ENCODE assay signal across 9 cellular contexts in genomic region chr14:35121026-35121886, GRCh38. TPM values are rescaled to one million over a fixed set of nuclear protein-coding genes. Genes with fewer than 3 reads are reported as not detected.
DNase-seq lines count a peak whose midpoint lies in the region; ATAC-seq, FAIRE-seq and TF ChIP-seq lines count a peak whose summit lies in the region.
"Had no signal": no experiment of that assay in that cellular context is flagged by ENCODE, and none has a peak within 500 bp of the region (broad histone marks: within the 10 kb centered on the region; RNA-seq: fewer than 3 reads in every experiment).

No MANE protein-coding gene starts in this region.

- 5% methylated on average over 34 of the region's 34 CpGs for WGBS in body of pancreas, 2 donors
- WGBS in liver: 16% methylated on average over 34 of the region's 34 CpGs
- WGBS in tibial nerve, 2 donors: 19 to 21% methylated on average over 34 of the region's 34 CpGs

- H3K36me3 ChIP-seq in MM.1S (replicated peaks; ENCODE audit: insufficient read depth, low read length): no peaks in the 10 kb centered on the region
- H3K36me3 ChIP-seq in body of pancreas (replicated peaks in 1 of 2; ENCODE audit: insufficient read depth in 1 of 2, low read depth in 2 of 2): no peaks in the 10 kb centered on the region
- no peaks in the 10 kb centered on the region for H3K36me3 ChIP-seq in liver (ENCODE audit: control insufficient read depth in 4 of 4, insufficient read depth in 3 of 4, low read depth in 1 of 4, low read length in 3 of 4)
- H3K36me3 ChIP-seq in tibial nerve: peaks cover 0 to 13% (median 0%) of the 10 kb centered on the region in 3 donors

- no peak for TF ChIP-seq EP300 in tibial nerve (IDR thresholded peaks at IDR 0.05)

- no peak for TF ChIP-seq CTCF in MM.1S (IDR thresholded peaks at IDR 0.05; ENCODE audit: low read length)
- TF ChIP-seq CTCF in body of pancreas (IDR thresholded peaks at IDR 0.05): no peak
- TF ChIP-seq CTCF in liver (IDR thresholded peaks at IDR 0.05; ENCODE audit: low read depth, low read length, missing input control): no peak
- no peak for TF ChIP-seq CTCF in tibial nerve (IDR thresholded peaks at IDR 0.05)

- H3K4me1 ChIP-seq in MM.1S (ENCODE audit: low read length): no peaks in the 10 kb centered on the region; the same call in 1 of the 2 replicates
- peaks cover 25% of the 10 kb centered on the region for H3K4me1 ChIP-seq in body of pancreas
- peaks cover 3 to 25% (median 20%) of the 10 kb centered on the region in 4 donors for H3K4me1 ChIP-seq in liver (ENCODE audit: control insufficient read depth in 4 of 4, insufficient read depth in 4 of 4, low read length in 3 of 4)
- H3K4me1 ChIP-seq in tibial nerve: peaks cover 0 to 49% (median 15%) of the 10 kb centered on the region in 4 donors

- H3K27me3 ChIP-seq in MM.1S (replicated peaks; ENCODE audit: insufficient read depth, low read length) (no peaks in the 10 kb centered on the region), body of pancreas (no peaks in the 10 kb centered on the region), liver (ENCODE audit: control insufficient read depth in 4 of 4, insufficient read depth in 4 of 4, low read length in 3 of 4) (no peaks in the 10 kb centered on the region), tibial nerve (no peaks in the 10 kb centered on the region)

- H3F3A ChIP-seq in MM.1S (ENCODE audit: insufficient read depth, low read length): peaks cover 10% of the 10 kb centered on the region; the same call in 1 of the 2 replicates

- H2AFZ ChIP-seq in MM.1S (ENCODE audit: low read length): peak overlapping the region; percentile 88

- H3K27ac ChIP-seq in MM.1S (ENCODE audit: low read length) (peak overlapping the region; percentile 98), body of pancreas (peak overlapping the region; percentile 87 to 98 (median 94)), liver (ENCODE audit: low read depth in 1 of 2, low read length in 2 of 2) (peak overlapping the region; percentile 95 to 100), tibial nerve (peak overlapping the region; percentile 92 to 99 (median 96))

- peak; percentile 32 to 58 for TF ChIP-seq RAD21 in liver (IDR thresholded peaks at IDR 0.05)

- peak overlapping the region; percentile 87 for H3K4me3 ChIP-seq in MM.1S (ENCODE audit: low read length)
- H3K4me3 ChIP-seq in body of pancreas: peak overlapping the region; percentile 47 to 69
- peak overlapping the region; percentile 83 to 100 (median 90) for H3K4me3 ChIP-seq in liver (ENCODE audit: low read depth in 1 of 3, low read length in 3 of 3)
- peak overlapping the region; percentile 57 to 92 (median 71) for H3K4me3 ChIP-seq in tibial nerve

- TF ChIP-seq POLR2A in body of pancreas (IDR thresholded peaks at IDR 0.05) (no peak), tibial nerve (IDR thresholded peaks at IDR 0.05) (no peak), GM12892 (IDR thresholded peaks at IDR 0.05; ENCODE audit: low read depth, low read length) (no peak)

- H3K79me2 ChIP-seq in MM.1S (ENCODE audit: low read length): peaks cover 9% of the 10 kb centered on the region

- H3K9ac ChIP-seq in MM.1S (ENCODE audit: low read length): peak overlapping the region; percentile 96
- peak overlapping the region; percentile 92 to 94 for H3K9ac ChIP-seq in liver (ENCODE audit: low read depth in 1 of 2, low read length in 2 of 2)

- ATAC-seq in body of pancreas: no peak

- peak overlapping the region; percentile 68; the same call in 1 of the 2 replicates for H3K4me2 ChIP-seq in MM.1S (ENCODE audit: low read depth, low read length)

- H3K9me2 ChIP-seq in MM.1S (replicated peaks; ENCODE audit: insufficient read depth, low read length): no peaks in the 10 kb centered on the region

- H3K9me3 ChIP-seq in MM.1S (replicated peaks; ENCODE audit: insufficient read depth, low read length): no peaks in the 10 kb centered on the region
- H3K9me3 ChIP-seq in body of pancreas: no peaks in the 10 kb centered on the region
- H3K9me3 ChIP-seq in liver (ENCODE audit: control insufficient read depth in 4 of 4, low read length in 3 of 4): no peaks in the 10 kb centered on the region
- no peaks in the 10 kb centered on the region for H3K9me3 ChIP-seq in tibial nerve

- no peaks in the 10 kb centered on the region for H4K20me1 ChIP-seq in MM.1S (ENCODE audit: insufficient read depth, low read length)

- intact Hi-C loops in body of pancreas (cut with DNase I): no loop called here

- DNase-seq in NCI-H345 treated with DMSO at 0.1 percent for 48 hours (lab: John Stamatoyannopoulos, UW; ENCODE audit: unreplicated experiment): peak; percentile 57
- DNase-seq in NCI-H345 (lab: John Stamatoyannopoulos, UW): no peak
- no peak for DNase-seq in MM.1S
- peak in 3 of 4 donors; percentile 21 to 94 (median 26) for DNase-seq in body of pancreas
- peak in 1 of 2 donors; percentile 10 for DNase-seq in tibial nerve (ENCODE audit: low spot score in 2 of 2)
- no peak for DNase-seq in GM12892 (ENCODE audit: insufficient read length)
- DNase-seq in islet precursor cell: no peak

- FAIRE-seq in GM12892 (lab: Jason Lieb, UNC): no peak
- FAIRE-seq: colon had no signal

TF ChIP-seq in liver, 16 proteins besides CTCF, POLR2A, EP300 and RAD21:
- TF ChIP-seq REST (IDR thresholded peaks at IDR 0.05) (peak; percentile 77), FOXA1 (IDR thresholded peaks at IDR 0.05) (peak; percentile 10), FOXA2 (IDR thresholded peaks at IDR 0.05) (peak; percentile 40), JUND (IDR thresholded peaks at IDR 0.05) (peak in 1 of 2 donors; percentile 22), HNF4A (conservative IDR thresholded peaks at IDR 0.05) (peak in 1 of 2 donors; percentile 31), TAF1 (conservative IDR thresholded peaks at IDR 0.05) (no peak), ATF3 (IDR thresholded peaks at IDR 0.05) (no peak), RXRA (IDR thresholded peaks at IDR 0.05) (peak in 1 of 2 donors; percentile 72), HNF4G (IDR thresholded peaks at IDR 0.05) (no peak)

RNA-seq across cellular contexts. Expression of gene PPP2R3C, which starts 0.5 kb away (rescaled TPM):
- total RNA-seq in body of pancreas (10 to 100 TPM in 1 of 2 donors, 1 to 10 TPM in 1; 4.3 to 20.0 TPM), liver (10 to 100 TPM in 1 of 2 donors, 1 to 10 TPM in 1; 9.8 to 19.4 TPM), tibial nerve (10 to 100 TPM; 14.9 to 29.7 (median 20.2) TPM)
- 10 to 100 TPM in 1 of 2 donors, 1 to 10 TPM in 1; 6.9 to 14.6 TPM for polyA plus RNA-seq in liver
- polyA plus RNA-seq in GM12892 (2012; ENCODE audit: missing spikeins): 55.5 TPM

RNA-seq across cellular contexts. Expression of gene PRORP, which starts 1.1 kb away (rescaled TPM):
- total RNA-seq in body of pancreas (10 to 100 TPM; 12.5 to 21.8 TPM), liver (10 to 100 TPM; 11.3 to 19.1 TPM), tibial nerve (10 to 100 TPM; 20.5 to 31.2 (median 25.8) TPM)
- 10 to 100 TPM; 12.0 to 16.8 TPM for polyA plus RNA-seq in liver
- 26.4 TPM for polyA plus RNA-seq in GM12892 (2012; ENCODE audit: missing spikeins)

Comparison
In these comparisons a context has a peak if more than half of its experiments do, and no peak if none do; other contexts are left out.
1. DNase-seq: peak in NCI-H345 treated with DMSO at 0.1 percent for 48 hours (single experiment) and body of pancreas (3 of 4); none in NCI-H345 (single experiment), MM.1S (single experiment), GM12892 (single experiment) and islet precursor cell (single experiment).
2. Peak in every context shown above with its lines, with median percentiles within 50 percentile points of each other: H3K27ac ChIP-seq and H3K4me3 ChIP-seq.